In the genomic region with DNA sequence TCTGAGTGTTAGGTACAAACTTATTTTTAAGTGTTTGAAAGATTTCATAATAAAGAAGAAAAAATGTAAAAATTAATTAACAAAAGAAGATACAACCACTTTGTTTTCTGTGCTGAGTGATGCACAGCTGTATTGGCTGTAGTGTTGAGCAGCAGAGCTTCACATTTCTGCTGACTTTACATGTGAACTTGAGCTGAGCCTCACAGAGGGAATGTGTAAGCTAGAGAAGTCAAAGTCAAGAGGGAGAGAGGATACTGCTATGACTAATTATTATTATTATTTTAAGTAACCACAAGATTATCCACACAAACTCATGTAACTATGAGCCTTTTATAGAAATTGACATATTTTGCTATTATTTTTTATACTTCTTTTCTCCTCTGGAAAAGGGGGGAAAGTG, we compare ENCODE assay signal across 22 cellular contexts.
A peak's percentile ranks its signal among the peaks of the same experiment; 100 is the strongest.
DNase-seq lines count a peak whose midpoint lies in the region; ATAC-seq and TF ChIP-seq lines count a peak whose summit lies in the region.
"Had no signal": no experiment of that assay in that cellular context is flagged by ENCODE, and none has a peak within 500 bp of the region (broad histone marks: within the 10 kb centered on the region; RNA-seq: fewer than 3 reads in every experiment).

No MANE protein-coding gene starts in this region.

- H3K9me3 Mint-ChIP-seq in CD4-positive, alpha-beta T cell = no peaks in the 10 kb centered on the region
- H3K9me3 Mint-ChIP-seq: activated naive CD8-positive, alpha-beta T cell treated with anti-CD3 and anti-CD28 coated beads, Interleukin-2, amount 10 ng/mL, durations not matched to agents 7 days and 5 days had no signal

- H3K4me3 ChIP-seq in PC-3 (ENCODE audit: low read length) (no peak overlapping the region), mammary epithelial cell (replicated peaks in 1 of 3; ENCODE audit: insufficient read depth in 1 of 3, low read depth in 2 of 3, low read length in 3 of 3) (no peak overlapping the region), fibroblast of villous mesenchyme (ENCODE audit: low read depth, low read length) (no peak overlapping the region), skeletal muscle satellite cell (ENCODE audit: low read length) (no peak overlapping the region)
- H3K4me3 ChIP-seq: GM12878, spleen, thyroid gland had no signal

- in situ Hi-C loops in mammary epithelial cell (cut with MboI; ENCODE audit: low sequenced_read_pairs in 2 of 2) (no loop called here), KBM-7 (cut with MboI; ENCODE audit: low pct_unique_long_range_greater_than_20kb, low sequenced_read_pairs) (no loop called here)

- TF ChIP-seq CTCF in PC-3 (conservative IDR thresholded peaks at IDR 0.05; ENCODE audit: low read depth, low read length) (no peak), mammary epithelial cell (conservative IDR thresholded peaks at IDR 0.05 in 1 of 2, IDR thresholded peaks at IDR 0.05 in 1 of 2; ENCODE audit: extremely low read depth in 1 of 2, insufficient read depth in 1 of 2, low read depth in 1 of 2, low read length in 2 of 2) (no peak), fibroblast of villous mesenchyme (IDR thresholded peaks at IDR 0.05; ENCODE audit: insufficient read depth, low read depth, low read length) (no peak)
- no peak for TF ChIP-seq CTCF in CD4-positive, alpha-beta T cell (IDR thresholded peaks at IDR 0.05)

- peak; percentile 43 for DNase-seq in PC-3
- DNase-seq in mammary epithelial cell = peak; percentile 74
- DNase-seq in fibroblast of villous mesenchyme (ENCODE audit: low read depth) = peak; percentile 42
- DNase-seq in Right ventricle myocardium superior = no peak
- DNase-seq in stimulated activated CD4-positive, alpha-beta T cell treated with anti-CD3 and anti-CD28 coated beads, Interleukin-4, amount 100 ng/mL, for 24 hours = no peak
- no peak for DNase-seq in KBM-7
- no peak for DNase-seq in CD4-positive, alpha-beta T cell
- DNase-seq: activated naive CD8-positive, alpha-beta T cell treated with anti-CD3 and anti-CD28 coated beads, Interleukin-2, amount 10 ng/mL, durations not matched to agents 7 days and 5 days; Caco-2; H7; naive thymus-derived CD4-positive, alpha-beta T cell; NCI-H1092 treated with DMSO at 0.1 percent for 48 hours; NCI-H2081; NCI-H526 treated with DMSO at 0.1 percent for 48 hours; posterior cingulate gyrus; spleen; T-helper 2 cell; thyroid gland had no signal

- dilution Hi-C loops in mammary epithelial cell (cut with HindIII; ENCODE audit: low sequenced_read_pairs) = no loop called here

- H3K27me3 ChIP-seq in PC-3 (ENCODE audit: low read length) (no peaks in the 10 kb centered on the region), mammary epithelial cell (ENCODE audit: insufficient read depth, low read length) (no peaks in the 10 kb centered on the region), skeletal muscle satellite cell (ENCODE audit: control insufficient read depth, insufficient read depth, low read length) (no peaks in the 10 kb centered on the region)
- no peaks in the 10 kb centered on the region for H3K27me3 ChIP-seq in CD4-positive, alpha-beta T cell (ENCODE audit: control insufficient read depth, insufficient read depth, low read length)
- H3K27me3 ChIP-seq: spleen, thyroid gland had no signal

- H3F3A ChIP-seq in PC-3 (ENCODE audit: low read length, unreplicated experiment) = no peaks in the 10 kb centered on the region

- no peaks in the 10 kb centered on the region for H3K36me3 Mint-ChIP-seq in CD4-positive, alpha-beta T cell (ENCODE audit: low read depth)
- H3K36me3 Mint-ChIP-seq: activated naive CD8-positive, alpha-beta T cell treated with anti-CD3 and anti-CD28 coated beads, Interleukin-2, amount 10 ng/mL, durations not matched to agents 7 days and 5 days had no signal

- no TSS peak for BruUV-seq in PC-3 (replicated peaks; lab: Mats Ljungman, UMichigan)
- BruUV-seq in mammary epithelial cell (replicated peaks; lab: Mats Ljungman, UMichigan) = no TSS peak

- H3K79me2 ChIP-seq in PC-3 (ENCODE audit: low read length) (no peaks in the 10 kb centered on the region), mammary epithelial cell (ENCODE audit: insufficient read depth, low read length) (no peaks in the 10 kb centered on the region)

- peak; percentile 83 for ATAC-seq in PC-3
- no peak for ATAC-seq in Right ventricle myocardium superior (ENCODE audit: poor library complexity)
- ATAC-seq in CD4-positive, alpha-beta T cell (ENCODE audit: poor library complexity) = no peak
- ATAC-seq: GM12878; naive thymus-derived CD4-positive, alpha-beta T cell had no signal

- H4K20me1 ChIP-seq in PC-3 (ENCODE audit: low read length) = no peaks in the 10 kb centered on the region
- no peaks in the 10 kb centered on the region for H4K20me1 ChIP-seq in mammary epithelial cell (ENCODE audit: insufficient read depth, low read length)

- no peak overlapping the region for H3K4me3 Mint-ChIP-seq in CD4-positive, alpha-beta T cell
- H3K4me3 Mint-ChIP-seq: activated naive CD8-positive, alpha-beta T cell treated with anti-CD3 and anti-CD28 coated beads, Interleukin-2, amount 10 ng/mL, durations not matched to agents 7 days and 5 days; B cell; naive thymus-derived CD4-positive, alpha-beta T cell had no signal

- POLR2A ChIA-PET in PC-3 (lab: Charles Lee; ENCODE audit: unreplicated experiment) = interaction anchor here (0.6 kb wide), 1 partner anchor 303 kb away, joined by 7 read pairs; no protein-coding TSS in a partner anchor
- POLR2A ChIA-PET in CD4-positive, alpha-beta T cell (lab: Charles Lee) = no interaction called here

- H3K27me3 Mint-ChIP-seq in CD4-positive, alpha-beta T cell = no peaks in the 10 kb centered on the region
- H3K27me3 Mint-ChIP-seq: activated naive CD8-positive, alpha-beta T cell treated with anti-CD3 and anti-CD28 coated beads, Interleukin-2, amount 10 ng/mL, durations not matched to agents 7 days and 5 days; B cell had no signal

- H3K4me1 Mint-ChIP-seq in CD4-positive, alpha-beta T cell (ENCODE audit: low read depth) = no peaks in the 10 kb centered on the region
- H3K4me1 Mint-ChIP-seq: activated naive CD8-positive, alpha-beta T cell treated with anti-CD3 and anti-CD28 coated beads, Interleukin-2, amount 10 ng/mL, durations not matched to agents 7 days and 5 days; B cell; naive thymus-derived CD4-positive, alpha-beta T cell had no signal

- CTCF ChIA-PET in PC-3 (lab: Charles Lee) (no interaction called here), mammary epithelial cell (lab: Charles Lee; ENCODE audit: low non-redundant PET) (no interaction called here)
- CTCF ChIA-PET in CD4-positive, alpha-beta T cell (lab: Charles Lee) = no interaction called here

- H3K36me3 ChIP-seq in PC-3 (ENCODE audit: low read depth, low read length) (no peaks in the 10 kb centered on the region), mammary epithelial cell (ENCODE audit: insufficient read depth, low read length) (no peaks in the 10 kb centered on the region), skeletal muscle satellite cell (ENCODE audit: insufficient read depth, low read length) (no peaks in the 10 kb centered on the region)
- H3K36me3 ChIP-seq: spleen, thyroid gland had no signal

- H3K4me1 ChIP-seq in PC-3 (ENCODE audit: insufficient read depth, low read length) (peaks cover 30% of the 10 kb centered on the region), mammary epithelial cell (ENCODE audit: insufficient read depth, low read length) (peaks cover 21% of the 10 kb centered on the region), skeletal muscle satellite cell (ENCODE audit: control insufficient read depth, insufficient read depth, low read length) (peaks cover 8% of the 10 kb centered on the region)
- H3K4me1 ChIP-seq: Caco-2, spleen, thyroid gland had no signal

- H3K27ac ChIP-seq in PC-3 (ENCODE audit: low read length) (peak overlapping the region; percentile 77), mammary epithelial cell (ENCODE audit: insufficient read depth, low read depth, low read length) (no peak overlapping the region)
- H3K27ac ChIP-seq in CD4-positive, alpha-beta T cell (ENCODE audit: low read depth, low read length) = no peak overlapping the region
- H3K27ac ChIP-seq: HL-60, spleen, thyroid gland had no signal

- H2AFZ ChIP-seq in PC-3 (ENCODE audit: low read length) = no peak overlapping the region
- no peak overlapping the region for H2AFZ ChIP-seq in mammary epithelial cell (ENCODE audit: low read depth, low read length)

- H3K4me2 ChIP-seq in PC-3 (ENCODE audit: low read length) = 0 out of 2 replicates have a peak overlapping the region, but pooled peaks have one; percentile 28
- no peak overlapping the region for H3K4me2 ChIP-seq in mammary epithelial cell (ENCODE audit: insufficient read depth, low read depth, low read length)
- H3K4me2 ChIP-seq in skeletal muscle satellite cell (ENCODE audit: low read length) = peak overlapping the region; percentile 20

- intact Hi-C loops in PC-3 (cut with micrococcal nuclease) (no loop called here), mammary epithelial cell (cut with micrococcal nuclease) (no loop called here), Right ventricle myocardium superior (cut with DNase I) (no loop called here)
- intact Hi-C loops in CD4-positive, alpha-beta T cell (cut with DNase I, micrococcal nuclease) = no loop called here

- H3K9ac ChIP-seq in PC-3 (ENCODE audit: low read length) (0 out of 2 replicates have a peak overlapping the region, but pooled peaks have one; percentile 29), mammary epithelial cell (ENCODE audit: insufficient read depth, low read length) (no peak overlapping the region), skeletal muscle satellite cell (ENCODE audit: low read depth, low read length) (no peak overlapping the region)

- no peak overlapping the region for H3K27ac Mint-ChIP-seq in CD4-positive, alpha-beta T cell
- H3K27ac Mint-ChIP-seq: activated naive CD8-positive, alpha-beta T cell treated with anti-CD3 and anti-CD28 coated beads, Interleukin-2, amount 10 ng/mL, durations not matched to agents 7 days and 5 days; B cell; naive thymus-derived CD4-positive, alpha-beta T cell had no signal

- H3K9me2 ChIP-seq in PC-3 (replicated peaks; ENCODE audit: low read length) = no peaks in the 10 kb centered on the region

- H3K9me3 ChIP-seq in PC-3 (ENCODE audit: low read length) = no peaks in the 10 kb centered on the region
- H3K9me3 ChIP-seq in mammary epithelial cell (replicated peaks; ENCODE audit: insufficient read depth, low read length) = peaks cover under 1% of the 10 kb centered on the region
- no peaks in the 10 kb centered on the region for H3K9me3 ChIP-seq in skeletal muscle satellite cell (replicated peaks; ENCODE audit: low read length)
- no peaks in the 10 kb centered on the region for H3K9me3 ChIP-seq in CD4-positive, alpha-beta T cell (ENCODE audit: control insufficient read depth, low read length)
- H3K9me3 ChIP-seq: Caco-2, thyroid gland had no signal

Comparison
In these comparisons a context has a peak if more than half of its experiments do, and no peak if none do; other contexts are left out.
1. DNase-seq: peak in PC-3 (single experiment), mammary epithelial cell (single experiment) and fibroblast of villous mesenchyme (single experiment); none in Right ventricle myocardium superior (single experiment), stimulated activated CD4-positive, alpha-beta T cell treated with anti-CD3 and anti-CD28 coated beads, Interleukin-4, amount 100 ng/mL, for 24 hours (single experiment), KBM-7 (single experiment) and CD4-positive, alpha-beta T cell (0 of 10).